In genomic region chr3:196357905-196358304, GRCh38 we compare ENCODE assay signal across 21 cellular contexts. TPM values are rescaled to one million over a fixed set of nuclear protein-coding genes. Genes with fewer than 3 reads are reported as not detected.
"Had no signal": no experiment of that assay in that cellular context is flagged by ENCODE, and none has a peak within 500 bp of the region (broad histone marks: within the 10 kb centered on the region; RNA-seq: fewer than 3 reads in every experiment).

No MANE protein-coding gene starts in this region.

- ATAC-seq: activated CD4-positive, CD25-positive, alpha-beta regulatory T cell treated with anti-CD3 and anti-CD28 coated beads, Interleukin-2, amount 50 U/mL, for 24 hours; activated CD8-positive, alpha-beta T cell treated with anti-CD3 and anti-CD28 coated beads, Interleukin-2, amount 10 ng/mL, durations not matched to agents 7 days and 5 days; right cardiac atrium; stimulated activated naive CD8-positive, alpha-beta T cell treated with anti-CD3 and anti-CD28 coated beads, Interleukin-15, amount 100 ng/mL, for 72 hours had no signal

- H3K27me3 Mint-ChIP-seq: activated naive CD4-positive, alpha-beta T cell treated with anti-CD3 and anti-CD28 coated beads, Interleukin-2, amount 50 U/mL, for 24 hours; progenitor cell of endocrine pancreas; stimulated activated naive CD8-positive, alpha-beta T cell treated with anti-CD3 and anti-CD28 coated beads, Interleukin-15, amount 100 ng/mL, for 72 hours had no signal

- H3K4me3 Mint-ChIP-seq: activated CD8-positive, alpha-beta T cell treated with anti-CD3 and anti-CD28 coated beads, Interleukin-2, amount 10 ng/mL, durations not matched to agents 7 days and 5 days; activated naive CD4-positive, alpha-beta T cell treated with anti-CD3 and anti-CD28 coated beads, Interleukin-2, amount 50 U/mL, for 24 hours; nephron; stimulated activated naive CD8-positive, alpha-beta T cell treated with anti-CD3 and anti-CD28 coated beads, Interleukin-15, amount 100 ng/mL, for 72 hours had no signal

- H3K27ac Mint-ChIP-seq: activated CD8-positive, alpha-beta T cell treated with anti-CD3 and anti-CD28 coated beads, Interleukin-2, amount 10 ng/mL, durations not matched to agents 7 days and 5 days; activated naive CD4-positive, alpha-beta T cell treated with anti-CD3 and anti-CD28 coated beads, Interleukin-2, amount 50 U/mL, for 24 hours; nephron; progenitor cell of endocrine pancreas had no signal

- DNase-seq: activated CD8-positive, alpha-beta T cell treated with anti-CD3 and anti-CD28 coated beads, Interleukin-2, amount 10 ng/mL, durations not matched to agents 7 days and 5 days; foreskin fibroblast; glutamatergic neuron; kidney glomerular epithelial cell; mesendoderm; right cardiac atrium; small intestine; stimulated activated CD4-positive, alpha-beta T cell treated with anti-CD3 and anti-CD28 coated beads, Interleukin-4, amount 100 ng/mL, for 24 hours; stimulated activated naive CD8-positive, alpha-beta T cell treated with anti-CD3 and anti-CD28 coated beads, Interleukin-15, amount 100 ng/mL, for 72 hours; SW 1271; T-helper 9 cell; testis; upper lobe of left lung had no signal

- H3K27ac ChIP-seq: adrenal gland, cardiac muscle cell, testis, upper lobe of left lung had no signal

- H3K9me3 Mint-ChIP-seq: activated naive CD4-positive, alpha-beta T cell treated with anti-CD3 and anti-CD28 coated beads, Interleukin-2, amount 50 U/mL, for 24 hours; nephron; stimulated activated naive CD8-positive, alpha-beta T cell treated with anti-CD3 and anti-CD28 coated beads, Interleukin-15, amount 100 ng/mL, for 72 hours had no signal

- H3K4me3 ChIP-seq: adrenal gland, cardiac muscle cell, testis, upper lobe of left lung had no signal

- H3K4me1 ChIP-seq: adrenal gland, testis, upper lobe of left lung had no signal

- H3K9me3 ChIP-seq: adrenal gland, testis, upper lobe of left lung had no signal

- H3K4me1 Mint-ChIP-seq: nephron had no signal

- H3K27me3 ChIP-seq: adrenal gland, cardiac muscle cell, testis, upper lobe of left lung had no signal

RNA-seq across cellular contexts. Expression of gene TM4SF19, which starts 19.7 kb away (rescaled TPM):
- total RNA-seq: activated CD8-positive, alpha-beta T cell treated with anti-CD3 and anti-CD28 coated beads, Interleukin-2, amount 10 ng/mL, durations not matched to agents 7 days and 5 days; cardiac muscle cell; endothelial cell of umbilical vein; liver; progenitor cell of endocrine pancreas; right cardiac atrium had no signal
- polyA plus RNA-seq: cardiac muscle cell, endothelial cell of umbilical vein, liver, right cardiac atrium, small intestine had no signal
